In genomic region chr1:144101397-144102050, GRCh38 we compare ENCODE assay signal across 12 cellular contexts.
DNase-seq lines count a peak whose midpoint lies in the region; ATAC-seq, FAIRE-seq and TF ChIP-seq lines count a peak whose summit lies in the region.
"Had no signal": no experiment of that assay in that cellular context is flagged by ENCODE, and none has a peak within 500 bp of the region (broad histone marks: within the 10 kb centered on the region; RNA-seq: fewer than 3 reads in every experiment).

No MANE protein-coding gene starts in this region.

- CTCF ChIA-PET in CD8-positive, alpha-beta memory T cell (lab: Charles Lee) = no interaction called here
- CTCF ChIA-PET in activated CD4-positive, alpha-beta T cell treated with anti-CD3 and anti-CD28 coated beads, Interleukin-2, amount 10 ng/mL, durations not matched to agents 7 days and 5 days (lab: Charles Lee) = no interaction called here
- CTCF ChIA-PET in H1 (lab: Charles Lee; ENCODE audit: partially characterized antibody) = no interaction called here

- ATAC-seq in HG03571 (IDR thresholded peaks at IDR 0.05; ENCODE audit: unreplicated experiment) (no peak), GM18519 (IDR thresholded peaks at IDR 0.05; ENCODE audit: low FRiP score, unreplicated experiment) (no peak)

- H3K4ac ChIP-seq in H1 (replicated peaks; ENCODE audit: insufficient read length, low read depth, low read length) (no peak overlapping the region), trophoblast cell (ENCODE audit: low read depth, low read length) (no peak overlapping the region)

- no peaks in the 10 kb centered on the region for H3K4me1 ChIP-seq in CD8-positive, alpha-beta memory T cell (ENCODE audit: insufficient read depth, low read length)
- no peaks in the 10 kb centered on the region for H3K4me1 ChIP-seq in H1 (replicated peaks in 1 of 4; ENCODE audit: control insufficient read depth in 3 of 4, insufficient read depth in 4 of 4, low read length in 3 of 4)
- no peaks in the 10 kb centered on the region for H3K4me1 ChIP-seq in trophoblast cell (ENCODE audit: control insufficient read depth in 1 of 2, insufficient read depth in 2 of 2, low read length in 2 of 2)

- no peaks in the 10 kb centered on the region for H3K27me3 ChIP-seq in CD8-positive, alpha-beta memory T cell (ENCODE audit: insufficient read depth, low read length, poor library complexity, severe bottlenecking)
- no peaks in the 10 kb centered on the region for H3K27me3 ChIP-seq in H1 (replicated peaks in 1 of 4; ENCODE audit: control insufficient read depth in 3 of 4, extremely low read depth in 1 of 4, insufficient read depth in 3 of 4, low read length in 3 of 4)
- H3K27me3 ChIP-seq in trophoblast cell (ENCODE audit: insufficient read depth, low read length) = no peaks in the 10 kb centered on the region

- no peak overlapping the region for H2BK120ac ChIP-seq in H1 (replicated peaks; ENCODE audit: low read depth, low read length)
- no peak overlapping the region for H2BK120ac ChIP-seq in trophoblast cell (ENCODE audit: insufficient read depth, low read length, poor library complexity)

- TF ChIP-seq POLR2A in H1 (IDR thresholded peaks at IDR 0.05; ENCODE audit: control extremely low read depth in 1 of 2, low read depth in 2 of 2, low read length in 2 of 2) = no peak

- H2AK5ac ChIP-seq in H1 (ENCODE audit: low read depth, low read length) = no peak overlapping the region
- H2AK5ac ChIP-seq in trophoblast cell (ENCODE audit: low read length) = no peak overlapping the region

- POLR2A ChIA-PET in CD8-positive, alpha-beta memory T cell (lab: Charles Lee) = no interaction called here
- POLR2A ChIA-PET in activated CD4-positive, alpha-beta T cell treated with anti-CD3 and anti-CD28 coated beads, Interleukin-2, amount 10 ng/mL, durations not matched to agents 7 days and 5 days (lab: Charles Lee) = no interaction called here
- POLR2A ChIA-PET in H1 (lab: Charles Lee; ENCODE audit: partially characterized antibody) = no interaction called here

- no peak for TF ChIP-seq EP300 in H1 (IDR thresholded peaks at IDR 0.05; ENCODE audit: borderline replicate concordance in 1 of 2, low read depth in 2 of 2, low read length in 2 of 2)

- H3K23ac ChIP-seq in H1 (ENCODE audit: insufficient read length) (no peak overlapping the region), trophoblast cell (ENCODE audit: low read length) (no peak overlapping the region)

- no peak overlapping the region for H3K27ac Mint-ChIP-seq in CD8-positive, alpha-beta memory T cell
- no peak overlapping the region for H3K27ac Mint-ChIP-seq in activated CD4-positive, alpha-beta T cell treated with anti-CD3 and anti-CD28 coated beads, Interleukin-2, amount 10 ng/mL, durations not matched to agents 7 days and 5 days
- H3K27ac Mint-ChIP-seq: activated naive CD4-positive, alpha-beta T cell treated with anti-CD3 and anti-CD28 coated beads, Interleukin-2, amount 50 U/mL, for 24 hours had no signal

- peak overlapping the region; percentile 82; the same call in 1 of the 2 replicates for H2BK5ac ChIP-seq in H1 (ENCODE audit: low read depth, low read length)
- no peak overlapping the region for H2BK5ac ChIP-seq in trophoblast cell (ENCODE audit: low read depth, low read length, poor library complexity)

- H3K9me3 ChIP-seq in CD8-positive, alpha-beta memory T cell (ENCODE audit: low read length) = no peaks in the 10 kb centered on the region
- H3K9me3 ChIP-seq in H1 (ENCODE audit: insufficient read depth in 2 of 2, low read depth in 1 of 2, low read length in 1 of 2) (peaks cover 0 to 24% of the 10 kb centered on the region in 2 experiments; a peak in 1 of 4 replicates), trophoblast cell (ENCODE audit: insufficient read depth, low read depth, low read length) (peaks cover 20% of the 10 kb centered on the region)

- H2AFZ ChIP-seq in H1 (ENCODE audit: low read length) = no peak overlapping the region
- H2AFZ ChIP-seq in trophoblast cell (ENCODE audit: insufficient read depth, low read length, poor library complexity) = no peak overlapping the region

- no peaks in the 10 kb centered on the region for H3K4me1 Mint-ChIP-seq in CD8-positive, alpha-beta memory T cell
- no peaks in the 10 kb centered on the region for H3K4me1 Mint-ChIP-seq in activated CD4-positive, alpha-beta T cell treated with anti-CD3 and anti-CD28 coated beads, Interleukin-2, amount 10 ng/mL, durations not matched to agents 7 days and 5 days
- H3K4me1 Mint-ChIP-seq: activated naive CD4-positive, alpha-beta T cell treated with anti-CD3 and anti-CD28 coated beads, Interleukin-2, amount 50 U/mL, for 24 hours had no signal

- peak overlapping the region; percentile 97; the same call in 1 of the 2 replicates for H2BK15ac ChIP-seq in H1 (ENCODE audit: low read length)

- H4K8ac ChIP-seq in H1 (ENCODE audit: extremely low read depth, insufficient read depth, low read length) = no peak overlapping the region; the same call in none of the 2 replicates
- H4K8ac ChIP-seq in trophoblast cell (ENCODE audit: low read depth, low read length) = no peak overlapping the region

- WGBS in H1 (ENCODE audit: extremely low coverage in 1 of 2, insufficient coverage in 1 of 2, insufficient read length in 1 of 2, insufficient replicate concordance in 2 of 2, low coverage in 1 of 2, low lambda C conversion rate in 2 of 2, missing lambda C conversion rate in 1 of 2), 2 experiments = 88% methylated on average over 8 of the region's 8 CpGs; no CpG with 5 or more reads in 1 of the 2 experiments
- WGBS in trophoblast cell (ENCODE audit: extremely low coverage, insufficient coverage, insufficient read length) = no CpG with 5 or more reads among the region's 8 CpGs

- H3K79me1 ChIP-seq in H1 (ENCODE audit: low read depth, low read length) = no peaks in the 10 kb centered on the region
- no peaks in the 10 kb centered on the region for H3K79me1 ChIP-seq in trophoblast cell (ENCODE audit: low read length)

- H3K36me3 Mint-ChIP-seq in CD8-positive, alpha-beta memory T cell = no peaks in the 10 kb centered on the region
- no peaks in the 10 kb centered on the region for H3K36me3 Mint-ChIP-seq in activated CD4-positive, alpha-beta T cell treated with anti-CD3 and anti-CD28 coated beads, Interleukin-2, amount 10 ng/mL, durations not matched to agents 7 days and 5 days (ENCODE audit: low read depth)
- H3K36me3 Mint-ChIP-seq: activated naive CD4-positive, alpha-beta T cell treated with anti-CD3 and anti-CD28 coated beads, Interleukin-2, amount 50 U/mL, for 24 hours had no signal

- H3K56ac ChIP-seq in H1 (replicated peaks; ENCODE audit: insufficient read length, low read depth, low read length) = no peak overlapping the region

- no peak overlapping the region for H4K5ac ChIP-seq in H1 (ENCODE audit: insufficient read length, low read depth, low read length)

- H3K9me3 Mint-ChIP-seq in CD8-positive, alpha-beta memory T cell = no peaks in the 10 kb centered on the region
- peaks cover 7% of the 10 kb centered on the region for H3K9me3 Mint-ChIP-seq in activated CD4-positive, alpha-beta T cell treated with anti-CD3 and anti-CD28 coated beads, Interleukin-2, amount 10 ng/mL, durations not matched to agents 7 days and 5 days
- H3K9me3 Mint-ChIP-seq: activated naive CD4-positive, alpha-beta T cell treated with anti-CD3 and anti-CD28 coated beads, Interleukin-2, amount 50 U/mL, for 24 hours had no signal

- no peak overlapping the region for H3K4me2 ChIP-seq in H1 (ENCODE audit: insufficient read depth in 1 of 2, low read depth in 2 of 2, low read length in 2 of 2)
- H3K4me2 ChIP-seq in trophoblast cell (ENCODE audit: low read length) = no peak overlapping the region

- no peaks in the 10 kb centered on the region for H4K20me1 ChIP-seq in H1 (replicated peaks in 1 of 2; ENCODE audit: control insufficient read depth in 1 of 2, insufficient read depth in 2 of 2, low read length in 2 of 2)

- H3K36me3 ChIP-seq in CD8-positive, alpha-beta memory T cell (ENCODE audit: insufficient read depth, low read length) = no peaks in the 10 kb centered on the region
- H3K36me3 ChIP-seq in H1 (ENCODE audit: control insufficient read depth in 2 of 4, insufficient read depth in 4 of 4, low read length in 3 of 4) = no peaks in the 10 kb centered on the region
- no peaks in the 10 kb centered on the region for H3K36me3 ChIP-seq in trophoblast cell (ENCODE audit: control insufficient read depth in 1 of 2, insufficient read depth in 2 of 2, low read length in 2 of 2)

- no peak overlapping the region for H3K4me3 Mint-ChIP-seq in CD8-positive, alpha-beta memory T cell
- no peak overlapping the region for H3K4me3 Mint-ChIP-seq in activated CD4-positive, alpha-beta T cell treated with anti-CD3 and anti-CD28 coated beads, Interleukin-2, amount 10 ng/mL, durations not matched to agents 7 days and 5 days
- H3K4me3 Mint-ChIP-seq: activated naive CD4-positive, alpha-beta T cell treated with anti-CD3 and anti-CD28 coated beads, Interleukin-2, amount 50 U/mL, for 24 hours had no signal

- no peak overlapping the region for H4K12ac ChIP-seq in trophoblast cell (ENCODE audit: low read depth, low read length)

- no peaks in the 10 kb centered on the region for H3K23me2 ChIP-seq in H1 (ENCODE audit: low read depth, low read length)

- no peak overlapping the region for H3K27ac ChIP-seq in CD8-positive, alpha-beta memory T cell (ENCODE audit: low read depth, low read length)
- no peak overlapping the region for H3K27ac ChIP-seq in H1 (ENCODE audit: low read depth, low read length)
- H3K27ac ChIP-seq in trophoblast cell (ENCODE audit: low read depth, low read length) = no peak overlapping the region

- H3K9ac ChIP-seq in H1 (replicated peaks in 1 of 4; ENCODE audit: extremely low read depth in 1 of 4, low read depth in 3 of 4, low read length in 3 of 4) (no peak overlapping the region), trophoblast cell (ENCODE audit: low read length) (no peak overlapping the region)

- H4K91ac ChIP-seq in H1 (replicated peaks; ENCODE audit: insufficient read length, low read length) (peak overlapping the region; percentile 81), trophoblast cell (ENCODE audit: low read depth, low read length) (no peak overlapping the region)

- H2BK20ac ChIP-seq in H1 (ENCODE audit: low read length) = no peak overlapping the region; the same call in 1 of the 2 replicates

- H3K4me3 ChIP-seq in CD8-positive, alpha-beta memory T cell (ENCODE audit: low read length) = no peak overlapping the region
- H3K4me3 ChIP-seq in H1 (ENCODE audit: extremely low read depth in 1 of 4, insufficient read depth in 2 of 4, low read depth in 3 of 4, low read length in 4 of 4) (no peak overlapping the region), trophoblast cell (ENCODE audit: low read depth, low read length) (no peak overlapping the region)

- H3K18ac ChIP-seq in H1 (ENCODE audit: extremely low read depth, low read length) = peak overlapping the region; percentile 32; the same call in 1 of the 2 replicates
- H3K18ac ChIP-seq in trophoblast cell (ENCODE audit: low read length) = no peak overlapping the region

- DNase-seq in CD8-positive, alpha-beta memory T cell = peak in 3 of 5 donors; percentile 0 to 11 (median 4)
- peak; percentile 6 for DNase-seq in activated CD4-positive, alpha-beta T cell treated with anti-CD3 and anti-CD28 coated beads, Interleukin-2, amount 10 ng/mL, durations not matched to agents 7 days and 5 days
- peak in 1 of 2 experiments; percentile 47 for DNase-seq in H1 (ENCODE audit: low read depth in 1 of 2, low spot score in 2 of 2)
- peak; percentile 0 for DNase-seq in trophoblast cell
- no peak for DNase-seq in GM20000 (ENCODE audit: low spot score)
- no peak for DNase-seq in NCI-H226
- DNase-seq: H7, NCI-H446 treated with DMSO at 0.1 percent for 48 hours had no signal

- H3K14ac ChIP-seq in H1 (ENCODE audit: insufficient read length) = no peak overlapping the region
- H3K14ac ChIP-seq in trophoblast cell (ENCODE audit: low read length) = no peak overlapping the region

- H3K79me2 ChIP-seq in H1 (ENCODE audit: control insufficient read depth in 1 of 2, insufficient read depth in 2 of 2, low read length in 2 of 2) (no peaks in the 10 kb centered on the region), trophoblast cell (ENCODE audit: control insufficient read depth, insufficient read depth, low read length, poor library complexity) (no peaks in the 10 kb centered on the region)

- H2BK12ac ChIP-seq in H1 (ENCODE audit: low read depth, low read length) (peak overlapping the region; percentile 80; the same call in 1 of the 2 replicates), trophoblast cell (ENCODE audit: low read length) (no peak overlapping the region)

- FAIRE-seq in H1 (lab: Jason Lieb, UNC) = no peak
- FAIRE-seq: islet of Langerhans had no signal

- no peak for TF ChIP-seq CTCF in H1 (IDR thresholded peaks at IDR 0.05; ENCODE audit: control extremely low read depth in 1 of 3, insufficient read depth in 1 of 3, low read depth in 1 of 3, low read length in 3 of 3)
- TF ChIP-seq CTCF in GM20000 (IDR thresholded peaks at IDR 0.05; ENCODE audit: extremely low read depth, missing control alignments) = no peak

- H3K27me3 Mint-ChIP-seq in CD8-positive, alpha-beta memory T cell = no peaks in the 10 kb centered on the region
- no peaks in the 10 kb centered on the region for H3K27me3 Mint-ChIP-seq in activated CD4-positive, alpha-beta T cell treated with anti-CD3 and anti-CD28 coated beads, Interleukin-2, amount 10 ng/mL, durations not matched to agents 7 days and 5 days
- H3K27me3 Mint-ChIP-seq: activated naive CD4-positive, alpha-beta T cell treated with anti-CD3 and anti-CD28 coated beads, Interleukin-2, amount 50 U/mL, for 24 hours had no signal

- TF ChIP-seq RAD21 in H1 (IDR thresholded peaks at IDR 0.05 in 1 of 2, conservative IDR thresholded peaks at IDR 0.05 in 1 of 2; ENCODE audit: low read depth in 2 of 2, low read length in 2 of 2) = no peak

Comparison
In these comparisons a context has a peak if more than half of its experiments do, and no peak if none do; other contexts are left out.
1. DNase-seq: peak in CD8-positive, alpha-beta memory T cell (3 of 5), activated CD4-positive, alpha-beta T cell treated with anti-CD3 and anti-CD28 coated beads, Interleukin-2, amount 10 ng/mL, durations not matched to agents 7 days and 5 days (single experiment) and trophoblast cell (2 of 2); none in GM20000 (single experiment) and NCI-H226 (single experiment).